In the genomic region with DNA sequence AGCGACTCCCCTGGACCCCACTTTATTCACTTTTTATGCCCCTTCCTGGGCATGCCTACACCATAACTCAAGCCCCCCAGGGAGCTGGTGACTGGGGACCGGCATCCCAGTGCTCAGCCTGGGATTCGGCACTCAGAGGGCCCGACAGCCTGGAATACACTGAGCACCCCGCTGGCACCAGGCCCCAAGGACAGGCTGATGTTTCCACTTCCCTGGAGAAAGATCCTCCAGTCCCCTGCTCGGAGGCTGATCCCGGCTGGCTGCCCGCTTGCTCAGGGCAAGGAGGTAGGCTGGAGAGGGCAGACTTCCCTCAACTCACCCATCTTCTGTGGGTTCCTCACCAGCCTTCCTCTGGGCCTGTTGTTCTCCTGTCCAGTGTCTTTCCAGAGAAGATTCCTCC, we compare ENCODE assay signal across 19 cellular contexts.
"Had no signal": no experiment of that assay in that cellular context is flagged by ENCODE, and none has a peak within 500 bp of the region (broad histone marks: within the 10 kb centered on the region; RNA-seq: fewer than 3 reads in every experiment).

No MANE protein-coding gene starts in this region.

- H3K27me3 ChIP-seq: cardiac muscle cell, esophagus squamous epithelium, heart right ventricle, spleen, thyroid gland had no signal

- H3K36me3 ChIP-seq: cardiac muscle cell, esophagus squamous epithelium, thyroid gland had no signal

- H3K36me3 Mint-ChIP-seq: WTC11 had no signal

- H3K27ac Mint-ChIP-seq: activated CD4-positive, alpha-beta memory T cell treated with anti-CD3 and anti-CD28 coated beads for 36 hours; activated CD8-positive, alpha-beta memory T cell treated with anti-CD3 and anti-CD28 coated beads, Interleukin-2, amount 10 ng/mL, durations not matched to agents 7 days and 5 days; activated naive CD8-positive, alpha-beta T cell treated with anti-CD3 and anti-CD28 coated beads for 36 hours; WTC11 had no signal

- H3K9me3 ChIP-seq: esophagus squamous epithelium, thyroid gland had no signal

- DNase-seq: activated CD4-positive, alpha-beta memory T cell treated with anti-CD3 and anti-CD28 coated beads for 36 hours; activated CD4-positive, alpha-beta T cell treated with anti-CD3 and anti-CD28 coated beads for 4 hours; activated CD8-positive, alpha-beta memory T cell treated with anti-CD3 and anti-CD28 coated beads, Interleukin-2, amount 10 ng/mL, durations not matched to agents 7 days and 5 days; activated naive CD4-positive, alpha-beta T cell; activated naive CD8-positive, alpha-beta T cell treated with anti-CD3 and anti-CD28 coated beads for 36 hours; amniotic stem cell; dermis blood vessel endothelial cell; effector memory CD4-positive, alpha-beta T cell; esophagus squamous epithelium; heart right ventricle; immature natural killer cell; mesenchymal stem cell; naive thymus-derived CD8-positive, alpha-beta T cell; spleen; stimulated activated CD4-positive, alpha-beta T cell treated with anti-CD3 and anti-CD28 coated beads, Interleukin-4, amount 100 ng/mL, for 4 hours; stimulated activated naive CD4-positive, alpha-beta T cell; thyroid gland had no signal

- H3K27ac ChIP-seq: cardiac muscle cell, esophagus squamous epithelium, thyroid gland had no signal

- ATAC-seq: activated CD8-positive, alpha-beta memory T cell treated with anti-CD3 and anti-CD28 coated beads, Interleukin-2, amount 10 ng/mL, durations not matched to agents 7 days and 5 days; heart right ventricle; naive thymus-derived CD8-positive, alpha-beta T cell had no signal

- H3K4me3 ChIP-seq: cardiac muscle cell, esophagus squamous epithelium, heart right ventricle, thyroid gland had no signal

- H3K27me3 Mint-ChIP-seq: activated CD4-positive, alpha-beta memory T cell treated with anti-CD3 and anti-CD28 coated beads for 36 hours; activated CD8-positive, alpha-beta memory T cell treated with anti-CD3 and anti-CD28 coated beads, Interleukin-2, amount 10 ng/mL, durations not matched to agents 7 days and 5 days; activated naive CD8-positive, alpha-beta T cell treated with anti-CD3 and anti-CD28 coated beads for 36 hours; naive thymus-derived CD8-positive, alpha-beta T cell had no signal

- H3K4me3 Mint-ChIP-seq: activated CD4-positive, alpha-beta memory T cell treated with anti-CD3 and anti-CD28 coated beads for 36 hours; activated CD8-positive, alpha-beta memory T cell treated with anti-CD3 and anti-CD28 coated beads, Interleukin-2, amount 10 ng/mL, durations not matched to agents 7 days and 5 days; activated naive CD8-positive, alpha-beta T cell treated with anti-CD3 and anti-CD28 coated beads for 36 hours; immature natural killer cell; naive thymus-derived CD8-positive, alpha-beta T cell; WTC11 had no signal

- H3K9me3 Mint-ChIP-seq: activated CD4-positive, alpha-beta memory T cell treated with anti-CD3 and anti-CD28 coated beads for 36 hours; activated naive CD8-positive, alpha-beta T cell treated with anti-CD3 and anti-CD28 coated beads for 36 hours; immature natural killer cell; naive thymus-derived CD8-positive, alpha-beta T cell had no signal
